Comparison of ENCODE assay signal across 8 cellular contexts in the genomic region with DNA sequence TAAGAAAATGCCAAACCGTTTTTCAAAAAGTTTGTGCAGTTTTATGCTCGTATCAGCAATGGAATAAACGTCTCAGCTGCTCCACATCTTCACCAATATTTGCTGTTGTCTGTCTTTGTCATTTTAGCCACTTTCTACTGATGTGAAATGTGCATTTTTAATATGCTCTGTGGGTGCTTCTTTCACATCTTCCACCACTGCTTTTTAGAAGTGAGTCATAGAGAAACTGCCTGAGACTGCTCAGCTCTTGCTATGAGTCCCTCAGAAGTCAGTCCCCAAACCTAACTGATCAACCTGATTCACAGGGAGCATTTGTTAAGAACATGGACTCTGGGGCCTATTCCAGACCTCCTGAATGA. TPM values are rescaled to one million over a fixed set of nuclear protein-coding genes. Genes with fewer than 3 reads are reported as not detected.
A peak's percentile ranks its signal among the peaks of the same experiment; 100 is the strongest.
DNase-seq lines count a peak whose midpoint lies in the region; ATAC-seq and TF ChIP-seq lines count a peak whose summit lies in the region.

No MANE protein-coding gene starts in this region.

- H3K4me3 ChIP-seq in gastrocnemius medialis (no peak overlapping the region), dorsolateral prefrontal cortex (no peak overlapping the region)

- no peaks in the 10 kb centered on the region for H3K4me1 ChIP-seq in gastrocnemius medialis

- DNase-seq in GM19240 (ENCODE audit: insufficient read length, low spot score) (peak; percentile 50), NCI-H2196 treated with DMSO at 0.1 percent for 48 hours (lab: John Stamatoyannopoulos, UW; ENCODE audit: unreplicated experiment) (no peak), gastrocnemius medialis (no peak), dorsolateral prefrontal cortex (no peak), pons (ENCODE audit: low spot score) (no peak)

- H3K27me3 ChIP-seq in gastrocnemius medialis (no peaks in the 10 kb centered on the region), dorsolateral prefrontal cortex (no peaks in the 10 kb centered on the region)

- no peak for TF ChIP-seq POLR2A in gastrocnemius medialis (IDR thresholded peaks at IDR 0.05)

- intact Hi-C loops in gastrocnemius medialis (cut with DNase I; ENCODE audit: low total_unique reads) = no loop called here
- intact Hi-C loops in dorsolateral prefrontal cortex (cut with DNase I) = no loop called here

- peak; percentile 99 for ATAC-seq in GM18498 (IDR thresholded peaks at IDR 0.05; ENCODE audit: unreplicated experiment)
- ATAC-seq in HG02840 (IDR thresholded peaks at IDR 0.05; ENCODE audit: low FRiP score, unreplicated experiment) = peak; percentile 97
- peak; percentile 97 for ATAC-seq in HG03575 (IDR thresholded peaks at IDR 0.05; ENCODE audit: extremely low read depth, insufficient number of reproducible peaks, low FRiP score, unreplicated experiment)
- ATAC-seq in gastrocnemius medialis = no peak

- H3K27ac ChIP-seq in gastrocnemius medialis (no peak overlapping the region), dorsolateral prefrontal cortex (no peak overlapping the region)

- TF ChIP-seq CTCF in gastrocnemius medialis (IDR thresholded peaks at IDR 0.05 in 4 of 5, conservative IDR thresholded peaks at IDR 0.05 in 1 of 5) = no peak
- no peak for TF ChIP-seq CTCF in dorsolateral prefrontal cortex (IDR thresholded peaks at IDR 0.05 in 54 of 56, conservative IDR thresholded peaks at IDR 0.05 in 2 of 56; ENCODE audit: low read depth in 1 of 56, partially characterized antibody in 56 of 56)

- no peaks in the 10 kb centered on the region for H3K36me3 ChIP-seq in gastrocnemius medialis

- in situ Hi-C loops in gastrocnemius medialis (cut with MboI; ENCODE audit: low sequenced_read_pairs in 4 of 4) = no loop called here

- H3K9me3 ChIP-seq in gastrocnemius medialis = peaks cover 0 to 5% (median 0%) of the 10 kb centered on the region in 3 donors

RNA-seq across cellular contexts. Expression of a gene that starts 41.0 kb away (rescaled TPM):
- total RNA-seq in gastrocnemius medialis = 10 to 100 TPM; 13.1 to 21.8 (median 14.6) TPM
- total RNA-seq in dorsolateral prefrontal cortex = 10 to 100 TPM; 36.2 to 67.7 (median 47.7) TPM

Comparison
In these comparisons a context has a peak if more than half of its experiments do, and no peak if none do; other contexts are left out.
1. ATAC-seq: peak in GM18498 (single experiment), HG02840 (single experiment) and HG03575 (single experiment); none in gastrocnemius medialis (0 of 2).